ENCODE assay signal across 12 cellular contexts in genomic region chr11:72328366-72329224, GRCh38.
DNase-seq lines count a peak whose midpoint lies in the region; ATAC-seq and TF ChIP-seq lines count a peak whose summit lies in the region.
"Had no signal": no experiment of that assay in that cellular context is flagged by ENCODE, and none has a peak within 500 bp of the region (broad histone marks: within the 10 kb centered on the region; RNA-seq: fewer than 3 reads in every experiment).

No MANE protein-coding gene starts in this region.

- H3K4me3 ChIP-seq in HEK293 (ENCODE audit: low read depth, low read length) (no peak overlapping the region), esophagus muscularis mucosa (no peak overlapping the region)

- DNase-seq in esophagus muscularis mucosa (ENCODE audit: extremely low spot score) (no peak), renal cortical epithelial cell (ENCODE audit: low read depth) (peak; percentile 44), NCI-H1048 (lab: John Stamatoyannopoulos, UW) (no peak), mucosa of gallbladder (ENCODE audit: low spot score) (no peak)
- no peak for DNase-seq in activated CD4-positive, alpha-beta T cell treated with anti-CD3 and anti-CD28 coated beads, Interleukin-2, amount 50 U/mL, for 48 hours
- DNase-seq: CD8-positive, alpha-beta memory T cell; MM.1S; NCI-H526 treated with DMSO at 0.1 percent for 48 hours; T-helper 1 cell had no signal

- POLR2A ChIA-PET in HEK293 (lab: Yijun Ruan, JAX), result interaction anchor here (0.9 kb wide), 1 partner anchor 12 kb away, joined by 3 read pairs; no protein-coding TSS in a partner anchor

- ATAC-seq in SK-N-SH treated with all-trans-retinoic acid at 6 μM for 48 hours (peak; percentile 65), HG03521 (IDR thresholded peaks at IDR 0.05; ENCODE audit: unreplicated experiment) (no peak)

- CTCF ChIA-PET in HEK293 (lab: Yijun Ruan, JAX), result interaction anchor here (0.6 to 2.1 kb wide), 6 partner anchors 9 to 102 kb away, joined by 3 to 15 read pairs (median 4); no protein-coding TSS in a partner anchor

- H3K4me1 ChIP-seq in HEK293 (ENCODE audit: control insufficient read depth, insufficient read depth, low read length), result no peaks in the 10 kb centered on the region
- peaks cover 12 to 26% (median 13%) of the 10 kb centered on the region in 4 donors for H3K4me1 ChIP-seq in esophagus muscularis mucosa

- H3K36me3 ChIP-seq in HEK293 (ENCODE audit: control insufficient read depth in 2 of 2, insufficient read depth in 1 of 2, low read length in 2 of 2), result peaks cover 0 to 33% of the 10 kb centered on the region in 2 experiments; a peak in 1 of 3 replicates
- H3K36me3 ChIP-seq in esophagus muscularis mucosa, result peaks cover 0 to 26% (median 10%) of the 10 kb centered on the region in 4 donors

- H3K27ac ChIP-seq in HEK293 (ENCODE audit: extremely low read depth, low read depth, low read length) (no peak overlapping the region), esophagus muscularis mucosa (replicated peaks in 1 of 4) (peak overlapping the region in 3 of 4 donors; percentile 16 to 44 (median 24))

- intact Hi-C loops in esophagus muscularis mucosa (cut with DNase I), result no loop called here

- TF ChIP-seq POLR2A in esophagus muscularis mucosa (IDR thresholded peaks at IDR 0.05; ENCODE audit: low read depth), result no peak

- H3K9me3 ChIP-seq in HEK293 (ENCODE audit: control insufficient read depth, insufficient read depth, low read depth, low read length), result no peaks in the 10 kb centered on the region
- H3K9me3 ChIP-seq in esophagus muscularis mucosa, result no peaks in the 10 kb centered on the region

- TF ChIP-seq EP300 in esophagus muscularis mucosa (IDR thresholded peaks at IDR 0.05), result no peak

- TF ChIP-seq CTCF in HEK293 (tag by site-specific recombination; IDR thresholded peaks at IDR 0.05) (no peak), esophagus muscularis mucosa (IDR thresholded peaks at IDR 0.05) (peak in 1 of 3 experiments; percentile 10)

- H3K27me3 ChIP-seq in esophagus muscularis mucosa, result no peaks in the 10 kb centered on the region

- 51% methylated on average over 3 of the region's 3 CpGs for WGBS in esophagus muscularis mucosa

TF ChIP-seq in HEK293, 187 proteins besides CTCF, POLR2A, EP300 and RAD21:
- TF ChIP-seq GFI1B (tag by site-specific recombination; IDR thresholded peaks at IDR 0.05) (0 out of 2 replicates have a peak, but pooled peaks have one; percentile 18), ZNF701 (tag by site-specific recombination; IDR thresholded peaks at IDR 0.05) (no peak)

TF ChIP-seq in SK-N-SH treated with all-trans-retinoic acid at 6 μM for 48 hours, 23 proteins besides CTCF, POLR2A, EP300 and RAD21:
- TF ChIP-seq, protein P1, sequence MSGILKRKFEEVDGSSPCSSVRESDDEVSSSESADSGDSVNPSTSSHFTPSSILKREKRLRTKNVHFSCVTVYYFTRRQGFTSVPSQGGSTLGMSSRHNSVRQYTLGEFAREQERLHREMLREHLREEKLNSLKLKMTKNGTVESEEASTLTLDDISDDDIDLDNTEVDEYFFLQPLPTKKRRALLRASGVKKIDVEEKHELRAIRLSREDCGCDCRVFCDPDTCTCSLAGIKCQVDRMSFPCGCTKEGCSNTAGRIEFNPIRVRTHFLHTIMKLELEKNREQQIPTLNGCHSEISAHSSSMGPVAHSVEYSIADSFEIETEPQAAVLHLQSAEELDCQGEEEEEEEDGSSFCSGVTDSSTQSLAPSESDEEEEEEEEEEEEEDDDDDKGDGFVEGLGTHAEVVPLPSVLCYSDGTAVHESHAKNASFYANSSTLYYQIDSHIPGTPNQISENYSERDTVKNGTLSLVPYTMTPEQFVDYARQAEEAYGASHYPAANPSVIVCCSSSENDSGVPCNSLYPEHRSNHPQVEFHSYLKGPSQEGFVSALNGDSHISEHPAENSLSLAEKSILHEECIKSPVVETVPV (CRISPR knock-in tag; IDR thresholded peaks at IDR 0.05), result no peak
- TF ChIP-seq CSDC2 (CRISPR knock-in tag; IDR thresholded peaks at IDR 0.05) (0 out of 2 replicates have a peak, but pooled peaks have one; percentile 66), ARNTL (CRISPR knock-in tag; IDR thresholded peaks at IDR 0.05; ENCODE audit: borderline replicate concordance, low read depth) (no peak), ZFP3 (CRISPR knock-in tag; IDR thresholded peaks at IDR 0.05) (peak; percentile 57; the same call in 1 of the 2 replicates), SNAI2 (CRISPR knock-in tag; IDR thresholded peaks at IDR 0.05) (peak; percentile 82; the same call in 1 of the 2 replicates), GLIS3 (CRISPR knock-in tag; IDR thresholded peaks at IDR 0.05) (0 out of 2 replicates have a peak, but pooled peaks have one; percentile 34), ISL1 (CRISPR knock-in tag; IDR thresholded peaks at IDR 0.05) (peak; percentile 84), TSHZ2 (CRISPR knock-in tag; IDR thresholded peaks at IDR 0.05) (peak; percentile 81; the same call in 1 of the 2 replicates)

Comparison
In these comparisons a context has a peak if more than half of its experiments do, and no peak if none do; other contexts are left out.
1. Of the 2 proteins assayed by ChIP-seq in both HEK293 and SK-N-SH treated with all-trans-retinoic acid at 6 μM for 48 hours: peak only in HEK293: none; only in SK-N-SH treated with all-trans-retinoic acid at 6 μM for 48 hours: ZFP3; in both: none; in neither: 1.